Comparison of ENCODE assay signal across 11 cellular contexts in the genomic region with DNA sequence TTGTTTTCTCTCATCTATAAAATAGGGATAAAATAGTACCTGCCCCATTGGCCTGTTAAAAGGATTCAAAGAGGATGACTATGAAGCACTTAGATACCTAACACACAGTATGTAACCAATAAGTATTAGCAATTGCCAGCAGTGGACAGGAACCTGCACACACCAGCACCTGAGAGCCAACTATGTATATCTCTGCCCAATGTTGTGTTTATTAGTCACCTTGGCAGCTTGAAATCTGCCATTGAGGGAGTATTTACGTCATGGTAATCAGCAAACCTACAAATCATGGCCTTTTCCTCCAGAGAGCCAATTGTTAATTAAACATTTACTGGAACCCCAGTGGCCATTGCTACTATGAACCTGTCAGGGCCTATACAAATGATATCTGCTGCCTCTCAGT.
"Had no signal": no experiment of that assay in that cellular context is flagged by ENCODE, and none has a peak within 500 bp of the region (broad histone marks: within the 10 kb centered on the region; RNA-seq: fewer than 3 reads in every experiment).

No MANE protein-coding gene starts in this region.

- H3K4me1 ChIP-seq: HAP-1 had no signal

- DNase-seq: GM23248, GOT3, H7, H9, HCEC 1CT, HFFc6 had no signal

- H3K9me3 ChIP-seq: HAP-1 had no signal

- H3K27ac ChIP-seq: GM23248 had no signal

- H3K4me1 Mint-ChIP-seq: GM23338, H9 had no signal

- H3K9me3 Mint-ChIP-seq: GM23338, H9, HFFc6 had no signal

- ATAC-seq: GM23338, HCT116 had no signal

- H3K4me3 ChIP-seq: GM23248, GM23338, HAP-1 had no signal

- H3K4me3 Mint-ChIP-seq: GM23338, H9, HFFc6 had no signal

- H3K27ac Mint-ChIP-seq: GM23338, H9, HFFc6 had no signal

- FAIRE-seq: H1, H54 had no signal
